Comparison of ENCODE assay signal across 11 cellular contexts in genomic region chr11:95228081-95228859, GRCh38. TPM values are rescaled to one million over a fixed set of nuclear protein-coding genes. Genes with fewer than 3 reads are reported as not detected.
DNase-seq lines count a peak whose midpoint lies in the region; ATAC-seq and TF ChIP-seq lines count a peak whose summit lies in the region.
"Had no signal": no experiment of that assay in that cellular context is flagged by ENCODE, and none has a peak within 500 bp of the region (broad histone marks: within the 10 kb centered on the region; RNA-seq: fewer than 3 reads in every experiment).

No MANE protein-coding gene starts in this region.

- peak overlapping the region; percentile 80 for H3K9ac ChIP-seq in neural progenitor cell

- no peaks in the 10 kb centered on the region for H3K9me3 ChIP-seq in effector memory CD4-positive, alpha-beta T cell (ENCODE audit: control insufficient read depth, low read length)
- no peaks in the 10 kb centered on the region for H3K9me3 ChIP-seq in neural progenitor cell (ENCODE audit: low read depth)

- ATAC-seq in GM18520 (IDR thresholded peaks at IDR 0.05; ENCODE audit: unreplicated experiment): no peak
- no peak for ATAC-seq in HG02970 (IDR thresholded peaks at IDR 0.05; ENCODE audit: low FRiP score, unreplicated experiment)

- peak overlapping the region; percentile 92 for H3K4me3 ChIP-seq in effector memory CD4-positive, alpha-beta T cell (ENCODE audit: insufficient read depth, low read depth, low read length, poor library complexity, severe bottlenecking)
- peak overlapping the region; percentile 74 for H3K4me3 ChIP-seq in neural progenitor cell

- H3F3A ChIP-seq in neural progenitor cell (ENCODE audit: low read depth): peaks cover 28% of the 10 kb centered on the region

- no peak overlapping the region for H2AFZ ChIP-seq in neural progenitor cell (replicated peaks)

- H3K4me1 Mint-ChIP-seq in neural progenitor cell: peaks cover 19% of the 10 kb centered on the region

- no peaks in the 10 kb centered on the region for H3K36me3 ChIP-seq in effector memory CD4-positive, alpha-beta T cell (ENCODE audit: control insufficient read depth, insufficient read depth, low read length)
- H3K36me3 ChIP-seq in neural progenitor cell: no peaks in the 10 kb centered on the region

- peaks cover 76% of the 10 kb centered on the region for H3K79me2 ChIP-seq in neural progenitor cell (ENCODE audit: low read depth)

- no peaks in the 10 kb centered on the region for H3K27me3 ChIP-seq in effector memory CD4-positive, alpha-beta T cell (replicated peaks; ENCODE audit: control insufficient read depth, insufficient read depth, low read length, poor library complexity, severe bottlenecking)
- H3K27me3 ChIP-seq in neural progenitor cell: no peaks in the 10 kb centered on the region

- DNase-seq in DMS53 treated with DMSO at 0.1 percent for 48 hours (lab: John Stamatoyannopoulos, UW; ENCODE audit: unreplicated experiment): peak; percentile 17
- peak; percentile 17 for DNase-seq in OCI-M1 (lab: John Stamatoyannopoulos, UW)
- no peak for DNase-seq in effector memory CD4-positive, alpha-beta T cell
- DNase-seq in neural progenitor cell (ENCODE audit: low spot score): no peak
- no peak for DNase-seq in D341Med (ENCODE audit: low spot score)
- DNase-seq in NCI-H748 treated with DMSO at 0.1 percent for 48 hours (lab: John Stamatoyannopoulos, UW): no peak
- DNase-seq: aorta; GDM1; stimulated activated CD4-positive, alpha-beta T cell treated with anti-CD3 and anti-CD28 coated beads, Interleukin-4, amount 100 ng/mL, for 1 hour had no signal

- no peak overlapping the region for H3K27ac Mint-ChIP-seq in neural progenitor cell

- TF ChIP-seq CTCF in neural progenitor cell (IDR thresholded peaks at IDR 0.05): no peak

- H4K20me1 ChIP-seq in neural progenitor cell (ENCODE audit: low read depth): peaks cover 73% of the 10 kb centered on the region

- H3K9me3 Mint-ChIP-seq in neural progenitor cell: peaks cover 27% of the 10 kb centered on the region

- peaks cover 32% of the 10 kb centered on the region for H3K36me3 Mint-ChIP-seq in neural progenitor cell

- H3K27me3 Mint-ChIP-seq in neural progenitor cell (ENCODE audit: insufficient read depth, low read depth): no peaks in the 10 kb centered on the region

- peak overlapping the region; percentile 99 for H3K4me3 Mint-ChIP-seq in neural progenitor cell

- H3K27ac ChIP-seq in effector memory CD4-positive, alpha-beta T cell (ENCODE audit: insufficient read depth, low read length, poor library complexity, severe bottlenecking): no peak overlapping the region
- no peak overlapping the region for H3K27ac ChIP-seq in neural progenitor cell

- peak overlapping the region; percentile 91 for H3K4me2 ChIP-seq in neural progenitor cell

- peaks cover 13% of the 10 kb centered on the region for H3K4me1 ChIP-seq in effector memory CD4-positive, alpha-beta T cell (ENCODE audit: control insufficient read depth, insufficient read depth, low read length, poor library complexity, severe bottlenecking)
- peaks cover 59% of the 10 kb centered on the region for H3K4me1 ChIP-seq in neural progenitor cell

RNA-seq across cellular contexts. Expression of gene SESN3, which starts 2.7 kb away (rescaled TPM):
- total RNA-seq in neural progenitor cell (ENCODE audit: low replicate concordance): 140 and 234 TPM in 2 replicates

Comparison
In these comparisons a context has a peak if more than half of its experiments do, and no peak if none do; other contexts are left out.
1. DNase-seq: peak in DMS53 treated with DMSO at 0.1 percent for 48 hours (single experiment) and OCI-M1 (single experiment); none in effector memory CD4-positive, alpha-beta T cell (0 of 3), neural progenitor cell (single experiment), D341Med (single experiment) and NCI-H748 treated with DMSO at 0.1 percent for 48 hours (single experiment).